ENCODE assay signal across 10 cellular contexts in the genomic region with DNA sequence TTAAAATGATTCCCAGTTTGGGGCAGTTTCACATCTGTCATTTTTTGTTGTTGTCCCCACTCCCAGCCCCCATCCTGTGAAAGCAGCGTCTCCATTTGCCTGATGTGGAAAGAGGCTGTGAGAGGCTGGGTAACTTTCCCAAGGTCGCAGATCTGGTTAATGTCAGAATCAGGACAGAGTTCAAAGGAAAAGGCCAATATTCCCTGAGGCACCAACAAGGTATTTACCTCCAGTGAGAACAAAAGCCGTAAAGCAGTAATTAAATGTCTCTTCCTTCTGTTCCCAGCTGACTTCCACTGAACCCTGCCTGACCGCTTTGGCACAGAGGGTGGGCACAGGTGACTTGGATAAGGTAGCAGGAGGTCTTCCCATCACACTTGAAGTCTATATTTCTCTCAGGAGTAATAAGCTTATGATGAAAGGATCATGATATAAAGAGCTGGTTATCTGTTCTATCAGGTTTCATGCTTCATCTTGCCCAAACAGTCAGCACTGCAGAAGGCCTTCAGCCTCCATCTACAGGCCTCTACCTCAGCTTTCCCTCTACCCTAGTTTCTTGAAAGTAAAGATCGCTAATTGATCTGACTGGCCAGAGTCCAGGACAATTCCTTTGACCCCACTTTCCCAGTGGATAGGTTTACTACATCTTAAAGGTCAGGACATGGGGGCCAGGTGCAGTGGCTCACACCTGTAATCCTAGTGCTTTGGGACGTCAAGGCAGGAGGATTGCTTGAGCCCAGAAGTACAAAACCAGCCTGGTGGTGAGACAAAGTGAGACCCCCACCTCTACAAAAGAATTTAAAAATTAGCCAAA. TPM values are rescaled to one million over a fixed set of nuclear protein-coding genes. Genes with fewer than 3 reads are reported as not detected.
DNase-seq lines count a peak whose midpoint lies in the region; ATAC-seq and TF ChIP-seq lines count a peak whose summit lies in the region.
"Had no signal": no experiment of that assay in that cellular context is flagged by ENCODE, and none has a peak within 500 bp of the region (broad histone marks: within the 10 kb centered on the region; RNA-seq: fewer than 3 reads in every experiment).

No MANE protein-coding gene starts in this region.

- 15 to 16% methylated on average over 6 of the region's 6 CpGs for WGBS in GM23248 (ENCODE audit: low coverage in 1 of 2, low lambda C conversion rate in 2 of 2, missing lambda C conversion rate in 2 of 2), 2 experiments
- WGBS in lower leg skin, 2 donors: 45 to 47% methylated on average over 6 of the region's 6 CpGs

- peaks cover 67% of the 10 kb centered on the region for H3F3A ChIP-seq in GM23248 (ENCODE audit: insufficient read depth)

- TF ChIP-seq CTCF in foreskin keratinocyte (conservative IDR thresholded peaks at IDR 0.05): no peak
- TF ChIP-seq CTCF in lower leg skin (IDR thresholded peaks at IDR 0.05): no peak

- intact Hi-C loops in lower leg skin (cut with DNase I; ENCODE audit: low total_unique reads): no loop called here

- H3K4me2 ChIP-seq in GM23248 (ENCODE audit: unreplicated experiment): peak overlapping the region; percentile 81

- H4K20me1 ChIP-seq in GM23248 (ENCODE audit: insufficient read depth): no peaks in the 10 kb centered on the region

- H3K4me1 Mint-ChIP-seq in T-helper 17 cell: peaks cover 7% of the 10 kb centered on the region

- no peak for ATAC-seq in T-helper 17 cell
- ATAC-seq in foreskin keratinocyte: peak; percentile 1
- no peak for ATAC-seq in GM19395 (IDR thresholded peaks at IDR 0.05; ENCODE audit: unreplicated experiment)

- H3K9ac ChIP-seq in GM23248: peak overlapping the region; percentile 82

- no peaks in the 10 kb centered on the region for H3K9me2 ChIP-seq in GM23248 (ENCODE audit: insufficient read depth)

- H3K4me1 ChIP-seq in GM23248 (ENCODE audit: insufficient read depth) (peaks cover 58% of the 10 kb centered on the region), foreskin keratinocyte (peaks cover 43% of the 10 kb centered on the region)

- H3K27ac ChIP-seq in GM23248 (peak overlapping the region; percentile 98), foreskin keratinocyte (peak overlapping the region; percentile 89)
- H3K27ac ChIP-seq: SK-N-MC had no signal

- H3K4me3 ChIP-seq in GM23248 (peak overlapping the region; percentile 54), lower leg skin (ENCODE audit: low read depth, poor library complexity, severe bottlenecking) (no peak overlapping the region)

- TF ChIP-seq POLR2A in lower leg skin (IDR thresholded peaks at IDR 0.05): no peak

- no peaks in the 10 kb centered on the region for H3K79me2 ChIP-seq in GM23248 (ENCODE audit: insufficient read depth)

- peaks cover 66% of the 10 kb centered on the region for H3K27me3 Mint-ChIP-seq in T-helper 17 cell

- no peak overlapping the region for H3K4me3 Mint-ChIP-seq in T-helper 17 cell

- H3K9me3 ChIP-seq in GM23248 (ENCODE audit: low read depth): no peaks in the 10 kb centered on the region
- no peaks in the 10 kb centered on the region for H3K9me3 ChIP-seq in T-helper 17 cell (ENCODE audit: control insufficient read depth, low read length, poor library complexity, severe bottlenecking)

- H3K36me3 ChIP-seq in GM23248 (ENCODE audit: low read depth): no peaks in the 10 kb centered on the region

- no peaks in the 10 kb centered on the region for H3K27me3 ChIP-seq in GM23248 (replicated peaks; ENCODE audit: insufficient read depth)
- no peaks in the 10 kb centered on the region for H3K27me3 ChIP-seq in foreskin keratinocyte

- DNase-seq in GM23248 (peak; percentile 40), T-helper 17 cell (no peak), foreskin keratinocyte (peak; percentile 62 to 85), renal cortical epithelial cell (ENCODE audit: low read depth) (peak; percentile 85), NCI-H2227 treated with DMSO at 0.1 percent for 48 hours (lab: John Stamatoyannopoulos, UW) (no peak), lower leg skin (ENCODE audit: low spot score in 2 of 2) (no peak), amniotic stem cell (lab: John Stamatoyannopoulos, UW) (no peak)
- DNase-seq: activated T-cell treated with anti-CD3 and anti-CD28 coated beads for 4 hours had no signal

- no peak overlapping the region for H2AFZ ChIP-seq in GM23248

- in situ Hi-C loops in GM23248 (cut with MboI): no loop called here

- peaks cover under 1% of the 10 kb centered on the region for H3K36me3 Mint-ChIP-seq in T-helper 17 cell (ENCODE audit: low read depth)

- H3K27ac Mint-ChIP-seq in T-helper 17 cell: peak overlapping the region; percentile 3

RNA-seq across cellular contexts. Expression of gene C11orf91, which starts 9.4 kb away (rescaled TPM):
- total RNA-seq in GM23248 (2014; rRNA removed; shearing (Covaris generic)): not detected in 2 replicates
- polyA plus RNA-seq in GM23248 (2016; fragmentation: Nextera tagmentation; extraction: Ambion mirVana): not detected in 2 replicates
- total RNA-seq in T-helper 17 cell: not detected
- 0.18 and 0.41 TPM in 2 replicates for total RNA-seq in foreskin keratinocyte
- 0.20 and 0.50 TPM in 2 replicates for polyA plus RNA-seq in foreskin keratinocyte
- total RNA-seq in renal cortical epithelial cell: not detected in 2 replicates
- under 1 TPM in 1 of 4 donors, not detected in 3; 0.49 TPM for total RNA-seq in lower leg skin

RNA-seq across cellular contexts. Expression of gene CD59, which starts 45.0 kb away (rescaled TPM):
- total RNA-seq in GM23248 (2014; rRNA removed; shearing (Covaris generic)): 1,166 and 1,314 TPM in 2 replicates
- polyA plus RNA-seq in GM23248 (2016; fragmentation: Nextera tagmentation; extraction: Ambion mirVana): 2,015 and 2,061 TPM in 2 replicates
- 10 to 100 TPM; 48.7 to 53.6 TPM for total RNA-seq in T-helper 17 cell
- 670 and 816 TPM in 2 replicates for total RNA-seq in foreskin keratinocyte
- polyA plus RNA-seq in foreskin keratinocyte: 645 and 724 TPM in 2 replicates
- 686 and 725 TPM in 2 replicates for total RNA-seq in renal cortical epithelial cell
- total RNA-seq in lower leg skin: 100 to 1,000 TPM; 222 to 444 (median 324) TPM

Comparison
In these comparisons a context has a peak if more than half of its experiments do, and no peak if none do; other contexts are left out.
1. DNase-seq: peak in GM23248 (single experiment), foreskin keratinocyte (2 of 2) and renal cortical epithelial cell (single experiment); none in T-helper 17 cell (0 of 3), NCI-H2227 treated with DMSO at 0.1 percent for 48 hours (single experiment), lower leg skin (0 of 2) and amniotic stem cell (single experiment).
2. RNA of gene CD59, which starts 45.0 kb away (total RNA-seq): 1,166 to 1,314 TPM in GM23248, 686 to 725 TPM in renal cortical epithelial cell, 670 to 816 TPM in foreskin keratinocyte and 222 to 444 TPM in lower leg skin; 48.7 to 53.6 TPM in T-helper 17 cell; every median in the first group is over 4 times any median in the second.